Comparison of ENCODE assay signal across 8 cellular contexts in the genomic region with DNA sequence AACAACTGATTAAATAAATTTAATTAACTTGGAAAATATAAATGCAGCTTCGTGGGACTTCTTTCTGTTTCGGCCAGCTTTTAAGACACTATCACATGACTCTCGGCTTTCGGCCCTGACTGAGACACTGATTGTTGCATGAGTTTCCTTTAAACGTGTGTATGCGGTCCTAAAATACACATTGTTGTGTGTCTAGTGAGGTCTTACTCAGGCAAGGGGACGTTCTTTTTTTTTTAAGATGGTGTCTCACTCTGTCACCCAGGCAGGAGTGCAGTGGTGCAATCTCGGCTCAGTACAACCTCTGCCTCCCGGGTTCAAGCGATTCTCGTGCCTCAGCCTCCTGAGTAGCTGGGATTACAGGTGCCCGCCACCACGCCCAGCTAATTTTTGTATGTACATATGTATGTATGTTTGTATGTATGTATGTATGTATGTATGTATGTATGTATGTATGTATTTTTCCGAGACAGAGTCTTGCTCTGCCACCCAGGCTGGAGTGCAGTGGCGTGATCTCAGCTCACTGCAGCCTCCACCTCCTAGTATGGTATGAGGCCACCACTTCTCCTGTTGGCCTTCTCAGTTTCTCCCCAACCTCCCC.
DNase-seq lines count a peak whose midpoint lies in the region; ATAC-seq and TF ChIP-seq lines count a peak whose summit lies in the region.
"Not testable (repeated sequence)": the region's sequence is repeated elsewhere in the genome, so short reads cannot be mapped to it uniquely, and the experiment has no call there.

No MANE protein-coding gene starts in this region.

- H3K9me3 ChIP-seq in skeletal muscle satellite cell (replicated peaks; ENCODE audit: low read length): not testable (repeated sequence)

- DNase-seq in GM12865 (ENCODE audit: low read depth) (peak; percentile 71), NOMO-1 (lab: John Stamatoyannopoulos, UW; ENCODE audit: unreplicated experiment in 2 of 2) (peak; percentile 21 to 43)
- not testable (repeated sequence) for DNase-seq in dorsolateral prefrontal cortex

- not testable (repeated sequence) for H3K4me1 ChIP-seq in skeletal muscle satellite cell (ENCODE audit: control insufficient read depth, insufficient read depth, low read length)

- H3K27me3 ChIP-seq in dorsolateral prefrontal cortex; skeletal muscle satellite cell (ENCODE audit: control insufficient read depth, insufficient read depth, low read length): not testable (repeated sequence)

- H3K4me3 ChIP-seq in GM12865 (ENCODE audit: low read depth, low read length) (peak overlapping the region; percentile 46), dorsolateral prefrontal cortex (peak overlapping the region in 52 of 59 donors; percentile 2 to 54 (median 26))
- H3K4me3 ChIP-seq in skeletal muscle satellite cell (ENCODE audit: low read length): not testable (repeated sequence)

- intact Hi-C loops in dorsolateral prefrontal cortex (cut with DNase I): not testable (repeated sequence)

- H3K4me2 ChIP-seq in skeletal muscle satellite cell (ENCODE audit: low read length): peak overlapping the region; percentile 3

- not testable (repeated sequence) for H3K36me3 ChIP-seq in skeletal muscle satellite cell (ENCODE audit: insufficient read depth, low read length)

- H3K9ac ChIP-seq in skeletal muscle satellite cell (ENCODE audit: low read depth, low read length): not testable (repeated sequence)

- TF ChIP-seq CTCF in GM12865 (IDR thresholded peaks at IDR 0.05; ENCODE audit: insufficient read depth, low read depth, low read length, missing control alignments); dorsolateral prefrontal cortex (IDR thresholded peaks at IDR 0.05 in 54 of 56, conservative IDR thresholded peaks at IDR 0.05 in 2 of 56; ENCODE audit: low read depth in 1 of 56, partially characterized antibody in 56 of 56): not testable (repeated sequence)

- peak; percentile 61 for ATAC-seq in GM19035 (IDR thresholded peaks at IDR 0.05; ENCODE audit: unreplicated experiment)
- ATAC-seq in GM21447 (IDR thresholded peaks at IDR 0.05; ENCODE audit: unreplicated experiment): peak; percentile 66
- peak; percentile 59 for ATAC-seq in HG02642 (IDR thresholded peaks at IDR 0.05; ENCODE audit: poor library complexity, unreplicated experiment)
- peak; percentile 66 for ATAC-seq in HG03159 (IDR thresholded peaks at IDR 0.05; ENCODE audit: unreplicated experiment)

- peak overlapping the region in 4 of 59 donors; percentile 4 to 43 (median 23) for H3K27ac ChIP-seq in dorsolateral prefrontal cortex
